Comparison of ENCODE assay signal across 8 cellular contexts in genomic region chr9:90141723-90142122, GRCh38.
DNase-seq lines count a peak whose midpoint lies in the region; TF ChIP-seq lines count a peak whose summit lies in the region.

No MANE protein-coding gene starts in this region.

- 31 to 37% methylated on average over 5 of the region's 5 CpGs for whole genome bisulfite sequencing in lower leg skin, 2 donors

- no peak overlapping the region for H3K4me3 ChIP-seq in lower leg skin (ENCODE audit: low read depth, poor library complexity, severe bottlenecking)

- H3K4me1 Mint-ChIP-seq in MCF 10A (ENCODE audit: insufficient read depth, unreplicated experiment) (no peaks in the 10 kb centered on the region), mesothelial cell of epicardium (no peaks in the 10 kb centered on the region)

- H3K9me3 Mint-ChIP-seq in MCF 10A (ENCODE audit: unreplicated experiment), result no peaks in the 10 kb centered on the region
- peaks cover 12% of the 10 kb centered on the region for H3K9me3 Mint-ChIP-seq in mesothelial cell of epicardium

- peak; percentile 31 for DNase-seq in DMS79 treated with DMSO at 0.1 percent for 48 hours (lab: John Stamatoyannopoulos, UW)
- DNase-seq in DMS79 (lab: John Stamatoyannopoulos, UW), result no peak
- peak; percentile 26 for DNase-seq in NCI-H2171 (lab: John Stamatoyannopoulos, UW)
- peak; percentile 29 for DNase-seq in MCF 10A (ENCODE audit: unreplicated experiment)
- no peak for DNase-seq in mesothelial cell of epicardium (ENCODE audit: low spot score in 2 of 2, unreplicated experiment in 2 of 2)
- no peak for DNase-seq in activated CD4-positive, alpha-beta T cell treated with anti-CD3 and anti-CD28 coated beads for 48 hours
- no peak for DNase-seq in head of caudate nucleus
- DNase-seq in lower leg skin (ENCODE audit: low spot score in 2 of 2), result no peak

- intact Hi-C loops in MCF 10A (cut with micrococcal nuclease), result loop anchor here (10.0 kb wide), 4 partner anchors 83 to 733 kb away; partner anchors contain the start of gene DIRAS2
- intact Hi-C loops in head of caudate nucleus (cut with DNase I), result loop anchor here (10.0 kb wide), 2 partner anchors 633 to 723 kb away; no protein-coding TSS in a partner anchor
- intact Hi-C loops in lower leg skin (cut with DNase I; ENCODE audit: low total_unique reads), result loop anchor here (5.0 kb wide), 1 partner anchor 626 kb away; no protein-coding TSS in a partner anchor

- POLR2A ChIA-PET in MCF 10A (lab: Yijun Ruan, JAX), result no interaction called here

- no peak for TF ChIP-seq POLR2A in lower leg skin (IDR thresholded peaks at IDR 0.05)

- TF ChIP-seq CTCF in MCF 10A (IDR thresholded peaks at IDR 0.05; ENCODE audit: unreplicated experiment) (peak; percentile 41), mesothelial cell of epicardium (IDR thresholded peaks at IDR 0.05; ENCODE audit: unreplicated experiment) (peak; percentile 54), lower leg skin (IDR thresholded peaks at IDR 0.05) (no peak)

- H3K27me3 Mint-ChIP-seq in MCF 10A (ENCODE audit: insufficient read depth, unreplicated experiment) (peaks cover 73% of the 10 kb centered on the region), mesothelial cell of epicardium (ENCODE audit: low read depth) (peaks cover 7% of the 10 kb centered on the region)

- H3K36me3 Mint-ChIP-seq in MCF 10A (ENCODE audit: insufficient read depth, unreplicated experiment), result no peaks in the 10 kb centered on the region
- no peaks in the 10 kb centered on the region for H3K36me3 Mint-ChIP-seq in mesothelial cell of epicardium

- no TSS peak for BruUV-seq in MCF 10A (replicated peaks; lab: Mats Ljungman, UMichigan)

- no peak overlapping the region for H3K4me3 Mint-ChIP-seq in MCF 10A (ENCODE audit: unreplicated experiment)
- no peak overlapping the region for H3K4me3 Mint-ChIP-seq in mesothelial cell of epicardium

- CTCF ChIA-PET in MCF 10A (lab: Yijun Ruan, JAX), result interaction anchor here (0.6 to 4.3 kb wide), 24 partner anchors 10 to 729 kb away, joined by 3 to 25 read pairs (median 4); no protein-coding TSS in a partner anchor

- H3K27ac Mint-ChIP-seq in MCF 10A (ENCODE audit: low read depth, unreplicated experiment), result no peak overlapping the region
- H3K27ac Mint-ChIP-seq in mesothelial cell of epicardium, result no peak overlapping the region

Comparison
In these comparisons a context has a peak if more than half of its experiments do, and no peak if none do; other contexts are left out.
1. DNase-seq: peak in DMS79 treated with DMSO at 0.1 percent for 48 hours (single experiment), NCI-H2171 (single experiment) and MCF 10A (single experiment); none in DMS79 (single experiment), mesothelial cell of epicardium (0 of 2), activated CD4-positive, alpha-beta T cell treated with anti-CD3 and anti-CD28 coated beads for 48 hours (single experiment), head of caudate nucleus (0 of 42) and lower leg skin (0 of 2).
2. CTCF ChIP-seq: peak in MCF 10A (single experiment) and mesothelial cell of epicardium (single experiment); none in lower leg skin (0 of 3).